Comparison of ENCODE assay signal across 22 cellular contexts in genomic region chr17:79424471-79425185, GRCh38.
"Had no signal": no experiment of that assay in that cellular context is flagged by ENCODE, and none has a peak within 500 bp of the region (broad histone marks: within the 10 kb centered on the region; RNA-seq: fewer than 3 reads in every experiment).

No MANE protein-coding gene starts in this region.

- H3K4me1 Mint-ChIP-seq: activated naive CD8-positive, alpha-beta T cell treated with anti-CD3 and anti-CD28 coated beads, Interleukin-2, amount 10 ng/mL, durations not matched to agents 7 days and 5 days; activated T-helper 17 cell treated with anti-CD3 and anti-CD28 coated beads, Interleukin-2, amount 50 U/mL, for 72 hours had no signal

- ATAC-seq: activated CD8-positive, alpha-beta T cell treated with anti-CD3 and anti-CD28 coated beads for 36 hours; activated T-helper 17 cell treated with anti-CD3 and anti-CD28 coated beads, Interleukin-2, amount 50 U/mL, for 72 hours; foreskin keratinocyte; left lung; sciatic nerve had no signal

- H3K9me3 Mint-ChIP-seq: activated CD8-positive, alpha-beta T cell treated with anti-CD3 and anti-CD28 coated beads for 36 hours; activated naive CD8-positive, alpha-beta T cell treated with anti-CD3 and anti-CD28 coated beads, Interleukin-2, amount 10 ng/mL, durations not matched to agents 7 days and 5 days; activated T-helper 17 cell treated with anti-CD3 and anti-CD28 coated beads, Interleukin-2, amount 50 U/mL, for 72 hours; brain had no signal

- H3K36me3 Mint-ChIP-seq: activated naive CD8-positive, alpha-beta T cell treated with anti-CD3 and anti-CD28 coated beads, Interleukin-2, amount 10 ng/mL, durations not matched to agents 7 days and 5 days; brain had no signal

- H3K79me2 ChIP-seq: parathyroid adenoma had no signal

- H3K36me3 ChIP-seq: left lung, tibial artery had no signal

- H3K9ac ChIP-seq: parathyroid adenoma had no signal

- H3K27ac ChIP-seq: foreskin keratinocyte, left lung, parathyroid adenoma, tibial artery had no signal

- H3K27ac Mint-ChIP-seq: activated CD8-positive, alpha-beta T cell treated with anti-CD3 and anti-CD28 coated beads for 36 hours; activated naive CD8-positive, alpha-beta T cell treated with anti-CD3 and anti-CD28 coated beads, Interleukin-2, amount 10 ng/mL, durations not matched to agents 7 days and 5 days; activated T-helper 17 cell treated with anti-CD3 and anti-CD28 coated beads, Interleukin-2, amount 50 U/mL, for 72 hours had no signal

- H3K27me3 Mint-ChIP-seq: activated naive CD8-positive, alpha-beta T cell treated with anti-CD3 and anti-CD28 coated beads, Interleukin-2, amount 10 ng/mL, durations not matched to agents 7 days and 5 days had no signal

- H3K9me3 ChIP-seq: left lung, tibial artery had no signal

- H3K4me3 Mint-ChIP-seq: activated CD8-positive, alpha-beta T cell treated with anti-CD3 and anti-CD28 coated beads for 36 hours; activated naive CD8-positive, alpha-beta T cell treated with anti-CD3 and anti-CD28 coated beads, Interleukin-2, amount 10 ng/mL, durations not matched to agents 7 days and 5 days; activated T-helper 17 cell treated with anti-CD3 and anti-CD28 coated beads, Interleukin-2, amount 50 U/mL, for 72 hours; brain had no signal

- H3K4me1 ChIP-seq: foreskin keratinocyte, left lung, parathyroid adenoma had no signal

- H3K4me2 ChIP-seq: smooth muscle cell had no signal

- H3K4me3 ChIP-seq: left lung, smooth muscle cell, tibial artery had no signal

- DNase-seq: activated CD4-positive, alpha-beta T cell treated with anti-CD3 and anti-CD28 coated beads for 48 hours; activated CD4-positive, CD25-positive, alpha-beta regulatory T cell; activated CD8-positive, alpha-beta T cell treated with anti-CD3 and anti-CD28 coated beads for 36 hours; activated naive CD4-positive, alpha-beta T cell; activated naive CD8-positive, alpha-beta T cell treated with anti-CD3 and anti-CD28 coated beads, Interleukin-2, amount 10 ng/mL, durations not matched to agents 7 days and 5 days; activated T-cell treated with anti-CD3 and anti-CD28 coated beads, Interleukin-2, amount 50 U/mL, for 1 hour; anterior cingulate cortex; foreskin keratinocyte; hypothalamus; mammary epithelial cell; stimulated activated CD4-positive, alpha-beta T cell treated with anti-CD3 and anti-CD28 coated beads, Interleukin-4, amount 100 ng/mL, for 4 hours; stimulated activated naive CD4-positive, alpha-beta T cell; substantia nigra; T-helper 1 cell; T-helper 9 cell; tibial artery had no signal

- H2AFZ ChIP-seq: parathyroid adenoma had no signal

- H3K27me3 ChIP-seq: foreskin keratinocyte had no signal
